13 cellular contexts compared by ENCODE assay signal in genomic region chr1:12245116-12245515, GRCh38.
"Had no signal": no experiment of that assay in that cellular context is flagged by ENCODE, and none has a peak within 500 bp of the region (broad histone marks: within the 10 kb centered on the region; RNA-seq: fewer than 3 reads in every experiment).

No MANE protein-coding gene starts in this region.

- DNase-seq: activated CD4-positive, CD25-positive, alpha-beta regulatory T cell treated with anti-CD3 and anti-CD28 coated beads, Interleukin-2, amount 50 U/mL, for 72 hours; activated naive CD4-positive, alpha-beta T cell treated with Interleukin-2 at 50 U/mL for 16 hours; activated naive CD8-positive, alpha-beta T cell treated with anti-CD3 and anti-CD28 coated beads, Interleukin-2, amount 50 U/mL, for 24 hours; activated T-cell treated with anti-CD3 and anti-CD28 coated beads for 4 hours; gastrocnemius medialis; heart left ventricle; left colon; lower lobe of right lung; stimulated activated naive B cell treated with anti-CD40 and anti-IgM and Interleukin-4, amounts not matched to agents 10 μg/mL and 1 μg/mL and 100 μg/mL, for 72 hours; T-helper 1 cell; T1000; transverse colon had no signal

- H3K4me3 ChIP-seq: gastrocnemius medialis, heart left ventricle, lower lobe of right lung, transverse colon had no signal

- H3K4me1 ChIP-seq: heart left ventricle, lower lobe of right lung, transverse colon had no signal

- ATAC-seq: activated naive CD8-positive, alpha-beta T cell treated with anti-CD3 and anti-CD28 coated beads, Interleukin-2, amount 50 U/mL, for 24 hours; gastrocnemius medialis; heart left ventricle; left colon; SK-N-SH treated with all-trans-retinoic acid at 6 μM for 48 hours; stimulated activated naive B cell treated with anti-CD40 and anti-IgM and Interleukin-4, amounts not matched to agents 10 μg/mL and 1 μg/mL and 100 μg/mL, for 72 hours had no signal

- H3K27me3 ChIP-seq: gastrocnemius medialis, heart left ventricle, transverse colon had no signal

- H3K27ac ChIP-seq: heart left ventricle, lower lobe of right lung, transverse colon had no signal
